Comparison of ENCODE assay signal across 1 cellular context in the genomic region with DNA sequence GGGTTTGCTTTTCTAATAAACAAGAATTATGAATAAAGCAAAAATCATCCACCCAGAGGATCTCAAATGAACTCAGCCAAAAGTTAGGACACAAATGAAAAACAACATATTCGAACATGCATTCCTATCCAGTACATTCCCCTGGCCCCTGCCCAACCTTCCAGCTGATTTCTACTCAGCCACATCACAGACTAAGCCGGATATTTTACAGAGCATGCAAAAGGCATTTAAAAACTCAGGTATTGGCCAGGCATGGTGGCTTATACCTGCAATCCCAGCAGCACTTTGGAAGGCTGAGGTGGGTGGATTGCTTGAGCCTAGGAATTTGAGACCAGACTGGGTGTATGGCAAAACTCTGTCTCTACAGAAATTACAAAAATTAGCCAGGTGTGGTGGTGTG.
TF ChIP-seq lines count a peak whose summit lies in the region.

No MANE protein-coding gene starts in this region.

TF ChIP-seq in IMR-90, 13 proteins besides CTCF, POLR2A, EP300 and RAD21:
- TF ChIP-seq FOS (IDR thresholded peaks at IDR 0.05; ENCODE audit: low read depth, low read length) (no peak), BHLHE40 (IDR thresholded peaks at IDR 0.05; ENCODE audit: low read depth, low read length) (no peak), NFE2L2 (IDR thresholded peaks at IDR 0.05; ENCODE audit: low read depth, low read length) (no peak), SMC3 (IDR thresholded peaks at IDR 0.05; ENCODE audit: low read depth, low read length) (no peak), MAFK (IDR thresholded peaks at IDR 0.05; ENCODE audit: low read depth, low read length) (no peak), CHD1 (IDR thresholded peaks at IDR 0.05; ENCODE audit: low read depth, low read length) (no peak), MAZ (IDR thresholded peaks at IDR 0.05; ENCODE audit: borderline replicate concordance, low read depth, low read length) (no peak), CEBPB (IDR thresholded peaks at IDR 0.05; ENCODE audit: low read depth, low read length) (no peak), RCOR1 (IDR thresholded peaks at IDR 0.05; ENCODE audit: insufficient replicate concordance, low read length) (no peak)
- TF ChIP-seq, protein P1, sequence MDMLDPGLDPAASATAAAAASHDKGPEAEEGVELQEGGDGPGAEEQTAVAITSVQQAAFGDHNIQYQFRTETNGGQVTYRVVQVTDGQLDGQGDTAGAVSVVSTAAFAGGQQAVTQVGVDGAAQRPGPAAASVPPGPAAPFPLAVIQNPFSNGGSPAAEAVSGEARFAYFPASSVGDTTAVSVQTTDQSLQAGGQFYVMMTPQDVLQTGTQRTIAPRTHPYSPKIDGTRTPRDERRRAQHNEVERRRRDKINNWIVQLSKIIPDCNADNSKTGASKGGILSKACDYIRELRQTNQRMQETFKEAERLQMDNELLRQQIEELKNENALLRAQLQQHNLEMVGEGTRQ (IDR thresholded peaks at IDR 0.05; ENCODE audit: low read depth, low read length) = no peak
- TF ChIP-seq, protein P2, sequence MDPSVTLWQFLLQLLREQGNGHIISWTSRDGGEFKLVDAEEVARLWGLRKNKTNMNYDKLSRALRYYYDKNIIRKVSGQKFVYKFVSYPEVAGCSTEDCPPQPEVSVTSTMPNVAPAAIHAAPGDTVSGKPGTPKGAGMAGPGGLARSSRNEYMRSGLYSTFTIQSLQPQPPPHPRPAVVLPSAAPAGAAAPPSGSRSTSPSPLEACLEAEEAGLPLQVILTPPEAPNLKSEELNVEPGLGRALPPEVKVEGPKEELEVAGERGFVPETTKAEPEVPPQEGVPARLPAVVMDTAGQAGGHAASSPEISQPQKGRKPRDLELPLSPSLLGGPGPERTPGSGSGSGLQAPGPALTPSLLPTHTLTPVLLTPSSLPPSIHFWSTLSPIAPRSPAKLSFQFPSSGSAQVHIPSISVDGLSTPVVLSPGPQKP (IDR thresholded peaks at IDR 0.05; ENCODE audit: borderline replicate concordance, low read depth, low read length) = no peak
